17 cellular contexts compared by ENCODE assay signal in genomic region chr2:120470717-120471060, GRCh38.
DNase-seq lines count a peak whose midpoint lies in the region; ATAC-seq, FAIRE-seq and TF ChIP-seq lines count a peak whose summit lies in the region.
"Had no signal": no experiment of that assay in that cellular context is flagged by ENCODE, and none has a peak within 500 bp of the region (broad histone marks: within the 10 kb centered on the region; RNA-seq: fewer than 3 reads in every experiment).

No MANE protein-coding gene starts in this region.

- intact Hi-C loops in ascending aorta (cut with DNase I) = loop anchor here (1.0 to 10.0 kb wide), 8 partner anchors 28 to 1106 kb away; partner anchors contain the start of genes C2orf76, DBI, RALB and TMEM185B
- intact Hi-C loops in right cardiac atrium (cut with DNase I) = no loop called here
- intact Hi-C loops in gastrocnemius medialis (cut with DNase I; ENCODE audit: low total_unique reads) = loop anchor here (1.0 to 2.0 kb wide), 4 partner anchors 34 to 82 kb away; no protein-coding TSS in a partner anchor

- POLR2A ChIA-PET in A549 (lab: Yijun Ruan, JAX) = no interaction called here

- H3K27me3 ChIP-seq in ascending aorta (no peaks in the 10 kb centered on the region), right cardiac atrium (ENCODE audit: control insufficient read depth, insufficient read depth) (no peaks in the 10 kb centered on the region), gastrocnemius medialis (no peaks in the 10 kb centered on the region)

- FAIRE-seq in A549 (lab: Jason Lieb, UNC) = no peak
- FAIRE-seq: GM12878, GM19239, H1 had no signal

- no peak for TF ChIP-seq POLR2A in A549 (IDR thresholded peaks at IDR 0.05; ENCODE audit: low read length)
- TF ChIP-seq POLR2A in gastrocnemius medialis (IDR thresholded peaks at IDR 0.05) = peak in 1 of 2 donors; percentile 31

- in situ Hi-C loops in gastrocnemius medialis (cut with MboI; ENCODE audit: low sequenced_read_pairs in 4 of 4) = no loop called here

- TF ChIP-seq CTCF in A549 (IDR thresholded peaks at IDR 0.05) (no peak), ascending aorta (IDR thresholded peaks at IDR 0.05) (no peak), gastrocnemius medialis (IDR thresholded peaks at IDR 0.05 in 4 of 5, conservative IDR thresholded peaks at IDR 0.05 in 1 of 5) (no peak)

- ATAC-seq in A549 (peak in 1 of 2 experiments; percentile 41; a peak in 4 of 6 replicates), right cardiac atrium (peak; percentile 12 to 15), gastrocnemius medialis (peak; percentile 89), HG02610 (IDR thresholded peaks at IDR 0.05; ENCODE audit: unreplicated experiment) (no peak)
- ATAC-seq: GM12878 had no signal

- no peak for TF ChIP-seq RAD21 in A549 (conservative IDR thresholded peaks at IDR 0.05 in 1 of 2, IDR thresholded peaks at IDR 0.05 in 1 of 2)

- 90% methylated on average over 3 of the region's 3 CpGs for WGBS in A549 (ENCODE audit: missing lambda C conversion rate)
- 78% methylated on average over 3 of the region's 3 CpGs for WGBS in right cardiac atrium

- H3K27ac ChIP-seq in A549 (peak overlapping the region; percentile 81 to 82), ascending aorta (peak overlapping the region; percentile 85 to 91), right cardiac atrium (ENCODE audit: low read length) (peak overlapping the region; percentile 79), gastrocnemius medialis (peak overlapping the region; percentile 84 to 98 (median 93))
- H3K27ac ChIP-seq: cardiac muscle cell had no signal

- H3K36me3 ChIP-seq in ascending aorta (no peaks in the 10 kb centered on the region), gastrocnemius medialis (no peaks in the 10 kb centered on the region)
- H3K36me3 ChIP-seq: cardiac muscle cell had no signal

- H3K4me2 ChIP-seq in A549 = peak overlapping the region; percentile 64

- H3K4me1 ChIP-seq in A549 (peaks cover 55% of the 10 kb centered on the region), ascending aorta (peaks cover 20 to 38% of the 10 kb centered on the region in 2 donors), right cardiac atrium (ENCODE audit: control insufficient read depth, insufficient read depth, low read length) (peaks cover 12% of the 10 kb centered on the region), gastrocnemius medialis (peaks cover 27 to 30% of the 10 kb centered on the region in 2 donors)

- CTCF ChIA-PET in A549 (lab: Yijun Ruan, JAX) = interaction anchor here (1.4 to 2.2 kb wide), 2 partner anchors 9 to 38 kb away, joined by 3 to 5 read pairs; no protein-coding TSS in a partner anchor

- DNase-seq in A549 (ENCODE audit: low read depth in 1 of 2, low spot score in 1 of 2) (no peak), ascending aorta (ENCODE audit: low spot score in 2 of 2) (peak in 1 of 2 donors; percentile 84), right cardiac atrium (no peak), gastrocnemius medialis (peak; percentile 93 to 94), cerebellar cortex (ENCODE audit: low spot score) (no peak), NCI-H748 treated with DMSO at 0.1 percent for 48 hours (lab: John Stamatoyannopoulos, UW) (no peak)
- DNase-seq in stimulated activated CD4-positive, alpha-beta T cell treated with anti-CD3 and anti-CD28 coated beads, Interleukin-4, amount 100 ng/mL, for 1 hour = no peak
- DNase-seq: ACHN; activated CD4-positive, alpha-beta memory T cell treated with anti-CD3 and anti-CD28 coated beads for 36 hours; activated gamma-delta T cell; DND-41; T-helper 1 cell had no signal

- H3K9me3 ChIP-seq in A549 = peaks cover 9% of the 10 kb centered on the region; the same call in 2 of the 3 replicates
- H3K9me3 ChIP-seq in ascending aorta = no peaks in the 10 kb centered on the region
- no peaks in the 10 kb centered on the region for H3K9me3 ChIP-seq in right cardiac atrium (ENCODE audit: control insufficient read depth, low read length)
- no peaks in the 10 kb centered on the region for H3K9me3 ChIP-seq in gastrocnemius medialis

- H3K4me3 ChIP-seq in A549 = no peak overlapping the region
- H3K4me3 ChIP-seq in ascending aorta = no peak overlapping the region
- no peak overlapping the region for H3K4me3 ChIP-seq in right cardiac atrium (ENCODE audit: low read length)
- no peak overlapping the region for H3K4me3 ChIP-seq in gastrocnemius medialis
- H3K4me3 ChIP-seq: cardiac muscle cell, GM12878 had no signal

- no peak for TF ChIP-seq EP300 in A549 (IDR thresholded peaks at IDR 0.05)

TF ChIP-seq in A549, 52 proteins besides CTCF, POLR2A, EP300 and RAD21:
- TF ChIP-seq ESRRA (IDR thresholded peaks at IDR 0.05; ENCODE audit: borderline replicate concordance, low read length) (no peak), POLR2AphosphoS2 (conservative IDR thresholded peaks at IDR 0.05; ENCODE audit: low read length) (no peak), JUN (IDR thresholded peaks at IDR 0.05) (no peak), HOXA7 (CRISPR knock-in tag; IDR thresholded peaks at IDR 0.05) (no peak)
- TF ChIP-seq, protein P1, sequence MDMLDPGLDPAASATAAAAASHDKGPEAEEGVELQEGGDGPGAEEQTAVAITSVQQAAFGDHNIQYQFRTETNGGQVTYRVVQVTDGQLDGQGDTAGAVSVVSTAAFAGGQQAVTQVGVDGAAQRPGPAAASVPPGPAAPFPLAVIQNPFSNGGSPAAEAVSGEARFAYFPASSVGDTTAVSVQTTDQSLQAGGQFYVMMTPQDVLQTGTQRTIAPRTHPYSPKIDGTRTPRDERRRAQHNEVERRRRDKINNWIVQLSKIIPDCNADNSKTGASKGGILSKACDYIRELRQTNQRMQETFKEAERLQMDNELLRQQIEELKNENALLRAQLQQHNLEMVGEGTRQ (IDR thresholded peaks at IDR 0.05) = no peak

Comparison
In these comparisons a context has a peak if more than half of its experiments do, and no peak if none do; other contexts are left out.
1. DNase-seq: peak in gastrocnemius medialis (2 of 2); none in A549 (0 of 2), right cardiac atrium (0 of 3), cerebellar cortex (single experiment), NCI-H748 treated with DMSO at 0.1 percent for 48 hours (single experiment) and stimulated activated CD4-positive, alpha-beta T cell treated with anti-CD3 and anti-CD28 coated beads, Interleukin-4, amount 100 ng/mL, for 1 hour (single experiment).
2. intact Hi-C loops: an anchor here in ascending aorta (1.0 to 10.0 kb wide) and gastrocnemius medialis (1.0 to 2.0 kb wide); none called in right cardiac atrium.
3. Peak in every context shown above with its lines, with median percentiles within 50 percentile points of each other: H3K27ac ChIP-seq.